ENCODE assay signal across 1 cellular context in genomic region chr1:235367000-235367908, GRCh38.
TF ChIP-seq lines count a peak whose summit lies in the region.

Gene TBCE (plus strand): TSS chr1:235367427. CDS start chr1:235380050, 12,623 bp downstream.

TF ChIP-seq in HepG2, 621 proteins besides CTCF, POLR2A, EP300 and RAD21 (continued from another document and continues in another):
- no peak for TF ChIP-seq PBX3 (CRISPR knock-in tag; IDR thresholded peaks at IDR 0.05; ENCODE audit: borderline replicate concordance)
- TF ChIP-seq DRAP1 (CRISPR knock-in tag; IDR thresholded peaks at IDR 0.05), result peak; percentile 63; the same call in 1 of the 2 replicates
- TF ChIP-seq BRD4 (CRISPR knock-in tag; IDR thresholded peaks at IDR 0.05), result no peak
- TF ChIP-seq SAP130 (CRISPR knock-in tag; IDR thresholded peaks at IDR 0.05; ENCODE audit: low read depth), result peak; percentile 90
- TF ChIP-seq ATF7-NPFF (CRISPR knock-in tag; IDR thresholded peaks at IDR 0.05; ENCODE audit: low read depth), result peak; percentile 86
- TF ChIP-seq ZFX (CRISPR knock-in tag; IDR thresholded peaks at IDR 0.05; ENCODE audit: low read depth), result peak; percentile 69
- TF ChIP-seq ZNF331 (CRISPR knock-in tag; IDR thresholded peaks at IDR 0.05), result 0 out of 2 replicates have a peak, but pooled peaks have one; percentile 12
- TF ChIP-seq ZNF33A (CRISPR knock-in tag; IDR thresholded peaks at IDR 0.05; ENCODE audit: borderline replicate concordance), result no peak
- no peak for TF ChIP-seq E2F2 (CRISPR knock-in tag; IDR thresholded peaks at IDR 0.05; ENCODE audit: borderline replicate concordance)
- TF ChIP-seq SRSF9 (IDR thresholded peaks at IDR 0.05; ENCODE audit: borderline replicate concordance, insufficient read depth, low read depth, low read length, poor library complexity, severe bottlenecking), result no peak
- TF ChIP-seq TBP (CRISPR knock-in tag; IDR thresholded peaks at IDR 0.05), result no peak
- TF ChIP-seq PPARG (CRISPR knock-in tag; conservative IDR thresholded peaks at IDR 0.05), result no peak
- peak; percentile 20; the same call in 1 of the 2 replicates for TF ChIP-seq BCL6 (CRISPR knock-in tag; IDR thresholded peaks at IDR 0.05)
- no peak for TF ChIP-seq KAT2B (IDR thresholded peaks at IDR 0.05; ENCODE audit: borderline replicate concordance, low read depth, low read length)
- 0 out of 2 replicates have a peak, but pooled peaks have one; percentile 18 for TF ChIP-seq IKZF5 (CRISPR knock-in tag; IDR thresholded peaks at IDR 0.05)
- TF ChIP-seq REST (IDR thresholded peaks at IDR 0.05; ENCODE audit: borderline replicate concordance in 1 of 2, low read depth in 1 of 2, low read length in 2 of 2), result 0 out of 4 replicates have a peak, but pooled peaks of 1 of the 2 experiments have one; percentile 5
- TF ChIP-seq RAD51 (IDR thresholded peaks at IDR 0.05; ENCODE audit: borderline replicate concordance), result no peak
- TF ChIP-seq TRIM22 (IDR thresholded peaks at IDR 0.05), result no peak
- TF ChIP-seq RBFOX2 (IDR thresholded peaks at IDR 0.05; ENCODE audit: low read depth, low read length), result peak; percentile 80
- peak; percentile 67; the same call in 1 of the 2 replicates for TF ChIP-seq IRF9 (CRISPR knock-in tag; IDR thresholded peaks at IDR 0.05; ENCODE audit: borderline replicate concordance)
- TF ChIP-seq ZBTB49 (CRISPR knock-in tag; IDR thresholded peaks at IDR 0.05; ENCODE audit: borderline replicate concordance), result no peak
- TF ChIP-seq KMT2B (CRISPR knock-in tag; IDR thresholded peaks at IDR 0.05), result peak; percentile 91
- TF ChIP-seq JUN (CRISPR knock-in tag; IDR thresholded peaks at IDR 0.05), result no peak
- TF ChIP-seq ZBTB26 (CRISPR knock-in tag; IDR thresholded peaks at IDR 0.05; ENCODE audit: borderline replicate concordance), result 0 out of 2 replicates have a peak, but pooled peaks have one; percentile 50
- no peak for TF ChIP-seq MLX (CRISPR knock-in tag; IDR thresholded peaks at IDR 0.05)
- TF ChIP-seq ZNF615 (CRISPR knock-in tag; IDR thresholded peaks at IDR 0.05; ENCODE audit: borderline replicate concordance), result peak; percentile 64; the same call in 1 of the 2 replicates
- TF ChIP-seq NFKB2 (CRISPR knock-in tag; IDR thresholded peaks at IDR 0.05; ENCODE audit: borderline replicate concordance), result peak; percentile 76
- TF ChIP-seq XRCC5 (optimal IDR thresholded peaks at IDR 0.05; ENCODE audit: low read length), result peak; percentile 80
- TF ChIP-seq KDM6A (CRISPR knock-in tag; IDR thresholded peaks at IDR 0.05; ENCODE audit: low read depth), result no peak
- TF ChIP-seq ZNF7 (CRISPR knock-in tag; IDR thresholded peaks at IDR 0.05), result no peak
- peak; percentile 32; the same call in 1 of the 2 replicates for TF ChIP-seq ZNF205 (CRISPR knock-in tag; IDR thresholded peaks at IDR 0.05)
- peak; percentile 81; the same call in 1 of the 2 replicates for TF ChIP-seq ZNF430 (CRISPR knock-in tag; IDR thresholded peaks at IDR 0.05)
- 0 out of 2 replicates have a peak, but pooled peaks have one; percentile 69 for TF ChIP-seq MEIS1 (CRISPR knock-in tag; IDR thresholded peaks at IDR 0.05; ENCODE audit: borderline replicate concordance)
- peak; percentile 61; the same call in 1 of the 2 replicates for TF ChIP-seq PITX1 (CRISPR knock-in tag; IDR thresholded peaks at IDR 0.05)
- peak; percentile 80 for TF ChIP-seq KDM2A (CRISPR knock-in tag; IDR thresholded peaks at IDR 0.05; ENCODE audit: borderline replicate concordance, low read depth)
- TF ChIP-seq ZHX2 (IDR thresholded peaks at IDR 0.05; ENCODE audit: low read depth), result 0 out of 2 replicates have a peak, but pooled peaks have one; percentile 52
- no peak for TF ChIP-seq ZHX2 (CRISPR knock-in tag; IDR thresholded peaks at IDR 0.05; ENCODE audit: borderline replicate concordance)
